ENCODE assay signal across 19 cellular contexts in genomic region chrX:43861750-43862149, GRCh38. TPM values are rescaled to one million over a fixed set of nuclear protein-coding genes. Genes with fewer than 3 reads are reported as not detected.
DNase-seq lines count a peak whose midpoint lies in the region; ATAC-seq and TF ChIP-seq lines count a peak whose summit lies in the region.
"Had no signal": no experiment of that assay in that cellular context is flagged by ENCODE, and none has a peak within 500 bp of the region (broad histone marks: within the 10 kb centered on the region; RNA-seq: fewer than 3 reads in every experiment).

No MANE protein-coding gene starts in this region.

- POLR2A ChIA-PET in HEK293T (lab: Yijun Ruan, JAX) = no interaction called here

- H3K9me3 ChIP-seq in gastrocnemius medialis = no peaks in the 10 kb centered on the region
- H3K9me3 ChIP-seq in Peyer's patch = no peaks in the 10 kb centered on the region

- intact Hi-C loops in gastrocnemius medialis (cut with DNase I; ENCODE audit: low total_unique reads) = loop anchor here (5.0 kb wide), 1 partner anchor 41 kb away; no protein-coding TSS in a partner anchor

- H3K4me1 ChIP-seq in gastrocnemius medialis = peaks cover 14 to 27% of the 10 kb centered on the region in 2 donors
- H3K4me1 ChIP-seq in Peyer's patch = no peaks in the 10 kb centered on the region

- H3K4me3 ChIP-seq in epithelial cell of esophagus (ENCODE audit: low read length) = no peak overlapping the region
- no peak overlapping the region for H3K4me3 ChIP-seq in gastrocnemius medialis
- H3K4me3 ChIP-seq in Peyer's patch = no peak overlapping the region
- H3K4me3 ChIP-seq: dorsolateral prefrontal cortex, GM23338 had no signal

- peak; percentile 37 for DNase-seq in M059J (ENCODE audit: low read depth)
- DNase-seq in epithelial cell of esophagus (ENCODE audit: low read depth) = peak; percentile 43
- DNase-seq in kidney tubule cell (ENCODE audit: low spot score) = peak; percentile 68
- DNase-seq in gastrocnemius medialis = peak; percentile 67 to 78
- DNase-seq in NCI-H446 treated with DMSO at 0.1 percent for 48 hours (lab: John Stamatoyannopoulos, UW) = no peak
- DNase-seq in HEK293T (ENCODE audit: extremely low spot score) = no peak
- DNase-seq in Peyer's patch = no peak
- DNase-seq: activated CD4-positive, alpha-beta memory T cell treated with anti-CD3 and anti-CD28 coated beads, Interleukin-2, amount 10 ng/mL, durations not matched to agents 7 days and 5 days; activated naive CD4-positive, alpha-beta T cell; activated T-cell treated with anti-CD3 and anti-CD28 coated beads for 4 hours; NCI-H1694; NCI-H2227 treated with DMSO at 0.1 percent for 48 hours; stimulated activated CD4-positive, alpha-beta T cell treated with anti-CD3 and anti-CD28 coated beads, Interleukin-15, amount 100 ng/mL, for 24 hours had no signal

- H3K36me3 ChIP-seq in gastrocnemius medialis = no peaks in the 10 kb centered on the region
- no peaks in the 10 kb centered on the region for H3K36me3 ChIP-seq in Peyer's patch

- H3K27ac ChIP-seq in gastrocnemius medialis (peak overlapping the region; percentile 79 to 87 (median 82)), Peyer's patch (no peak overlapping the region)
- H3K27ac ChIP-seq: HL-60 had no signal

- ATAC-seq in gastrocnemius medialis = peak; percentile 98
- ATAC-seq in HG03354 (IDR thresholded peaks at IDR 0.05; ENCODE audit: poor library complexity, severe bottlenecking, unreplicated experiment) = no peak
- ATAC-seq: GM23338, Panc1, WTC11 had no signal

- in situ Hi-C loops in gastrocnemius medialis (cut with MboI; ENCODE audit: low sequenced_read_pairs in 4 of 4) = no loop called here

- CTCF ChIA-PET in HEK293T (lab: Yijun Ruan, JAX) = no interaction called here

- TF ChIP-seq CTCF in epithelial cell of esophagus (IDR thresholded peaks at IDR 0.05; ENCODE audit: insufficient read depth, low read depth, low read length, missing control alignments) = no peak
- TF ChIP-seq CTCF in gastrocnemius medialis (IDR thresholded peaks at IDR 0.05 in 4 of 5, conservative IDR thresholded peaks at IDR 0.05 in 1 of 5) = no peak
- TF ChIP-seq CTCF in Peyer's patch (IDR thresholded peaks at IDR 0.05) = no peak

- TF ChIP-seq POLR2A in gastrocnemius medialis (IDR thresholded peaks at IDR 0.05) (no peak), Peyer's patch (IDR thresholded peaks at IDR 0.05) (no peak)

- H3K27me3 ChIP-seq in gastrocnemius medialis = peaks cover 0 to 9% (median 0%) of the 10 kb centered on the region in 3 donors
- no peaks in the 10 kb centered on the region for H3K27me3 ChIP-seq in Peyer's patch

TF ChIP-seq in HEK293T, 16 proteins besides CTCF, POLR2A, EP300 and RAD21:
- TF ChIP-seq TARDBP (IDR thresholded peaks at IDR 0.05) (no peak), ZNF384 (IDR thresholded peaks at IDR 0.05) (no peak), SP1 (IDR thresholded peaks at IDR 0.05) (no peak), FOXK2 (IDR thresholded peaks at IDR 0.05) (no peak), NFRKB (IDR thresholded peaks at IDR 0.05) (no peak), FOXA1 (IDR thresholded peaks at IDR 0.05) (no peak), CTBP1 (IDR thresholded peaks at IDR 0.05; ENCODE audit: borderline replicate concordance) (no peak), SUZ12 (IDR thresholded peaks at IDR 0.05) (no peak), ARNT (IDR thresholded peaks at IDR 0.05) (no peak), PKNOX1 (IDR thresholded peaks at IDR 0.05) (no peak), L3MBTL2 (conservative IDR thresholded peaks at IDR 0.05) (no peak), HDGF (IDR thresholded peaks at IDR 0.05; ENCODE audit: borderline replicate concordance) (no peak), LEF1 (IDR thresholded peaks at IDR 0.05; ENCODE audit: borderline replicate concordance) (no peak), ELF4 (IDR thresholded peaks at IDR 0.05) (no peak), BHLHE40 (IDR thresholded peaks at IDR 0.05; ENCODE audit: borderline replicate concordance) (no peak), FOXM1 (IDR thresholded peaks at IDR 0.05; ENCODE audit: borderline replicate concordance) (no peak)
TF ChIP-seq in HEK293T: peak in this region for 0.

RNA-seq across cellular contexts. Expression of gene MAOB, which starts 20.5 kb away (rescaled TPM):
- total RNA-seq in M059J (2014; rRNA removed; shearing (Covaris generic)) = 0.30 and 0.34 TPM in 2 replicates
- total RNA-seq in gastrocnemius medialis = 10 to 100 TPM in 3 of 4 donors, 1 to 10 TPM in 1; 7.8 to 34.5 (median 29.3) TPM
- total RNA-seq in Peyer's patch = 10 to 100 TPM; 13.2 to 81.8 (median 64.2) TPM
- total RNA-seq: activated CD4-positive, alpha-beta memory T cell treated with anti-CD3 and anti-CD28 coated beads, Interleukin-2, amount 10 ng/mL, durations not matched to agents 7 days and 5 days had no signal

Comparison
In these comparisons a context has a peak if more than half of its experiments do, and no peak if none do; other contexts are left out.
1. DNase-seq: peak in M059J (single experiment), epithelial cell of esophagus (single experiment), kidney tubule cell (single experiment) and gastrocnemius medialis (2 of 2); none in NCI-H446 treated with DMSO at 0.1 percent for 48 hours (single experiment), HEK293T (single experiment) and Peyer's patch (0 of 3).
2. H3K27ac ChIP-seq: peak in gastrocnemius medialis (4 of 4); none in Peyer's patch (0 of 4).